14 cellular contexts compared by ENCODE assay signal in the genomic region with DNA sequence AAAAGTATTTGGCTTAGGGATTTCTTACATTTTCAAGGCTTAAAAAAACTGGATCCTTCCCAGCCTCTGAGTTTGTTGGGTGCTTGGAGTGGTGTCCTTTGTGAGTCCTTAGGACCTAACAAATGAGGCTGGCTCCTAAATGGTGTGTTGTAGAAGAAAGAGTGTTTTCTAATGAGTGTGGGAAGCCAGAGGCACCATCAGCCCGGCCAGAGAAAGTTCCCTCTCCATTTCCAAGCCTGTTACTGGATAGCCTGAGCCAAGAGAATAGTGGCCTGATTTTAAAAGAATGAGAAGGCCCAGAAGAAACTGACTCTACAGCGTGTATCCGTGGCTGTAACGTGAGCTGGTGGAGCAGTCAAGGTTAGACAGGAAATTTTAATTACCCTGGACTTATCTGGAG.
"Had no signal": no experiment of that assay in that cellular context is flagged by ENCODE, and none has a peak within 500 bp of the region (broad histone marks: within the 10 kb centered on the region; RNA-seq: fewer than 3 reads in every experiment).

No MANE protein-coding gene starts in this region.

- H3K4me3 ChIP-seq: body of pancreas, prostate gland, stomach, tibial nerve, vagina had no signal

- DNase-seq: activated CD4-positive, alpha-beta T cell treated with anti-CD3 and anti-CD28 coated beads, Interleukin-2, amount 10 ng/mL, durations not matched to agents 7 days and 5 days; activated CD8-positive, alpha-beta memory T cell treated with anti-CD3 and anti-CD28 coated beads, Interleukin-2, amount 50 U/mL, for 48 hours; activated gamma-delta T cell treated with Interleukin-2 at 50 U/mL for 16 hours; amniotic stem cell; body of pancreas; dermis blood vessel endothelial cell; islet precursor cell; stimulated activated CD4-positive, alpha-beta T cell treated with anti-CD3 and anti-CD28 coated beads, Interleukin-2, amount 100 ng/mL, for 24 hours; stomach had no signal

- ATAC-seq: body of pancreas, sciatic nerve had no signal

- H3K36me3 ChIP-seq: prostate gland, stomach, tibial nerve, vagina had no signal

- H3K9me3 ChIP-seq: body of pancreas, prostate gland, stomach, tibial nerve, vagina had no signal

- H3K27me3 ChIP-seq: vagina had no signal

- H3K4me1 ChIP-seq: prostate gland had no signal

- H3K27ac ChIP-seq: body of pancreas, epithelial cell of prostate, prostate gland, stomach, vagina had no signal
